Comparison of ENCODE assay signal across 29 cellular contexts in the genomic region with DNA sequence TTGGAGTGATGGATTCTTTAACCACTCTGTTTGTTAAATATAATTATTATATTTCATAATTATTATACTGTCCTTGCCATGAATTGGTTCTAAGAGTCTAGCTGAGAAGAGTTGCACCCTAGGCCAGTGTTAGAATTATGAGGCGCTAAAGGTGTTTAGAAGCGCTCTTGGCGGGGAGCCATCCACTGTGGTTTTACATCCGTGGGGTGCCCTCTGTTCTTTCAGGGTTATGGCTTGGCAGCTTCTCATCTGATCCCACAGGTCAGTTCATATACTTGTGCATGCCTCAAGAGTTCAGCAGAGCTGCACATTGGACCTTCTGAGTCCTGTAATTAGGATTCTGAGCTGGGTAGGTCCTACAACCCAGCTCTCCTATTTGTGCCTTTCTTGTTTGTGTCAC. TPM values are rescaled to one million over a fixed set of nuclear protein-coding genes. Genes with fewer than 3 reads are reported as not detected.
DNase-seq lines count a peak whose midpoint lies in the region; TF ChIP-seq lines count a peak whose summit lies in the region.
"Had no signal": no experiment of that assay in that cellular context is flagged by ENCODE, and none has a peak within 500 bp of the region (broad histone marks: within the 10 kb centered on the region; RNA-seq: fewer than 3 reads in every experiment).

No MANE protein-coding gene starts in this region.

- peaks cover 68% of the 10 kb centered on the region for H3K4me1 Mint-ChIP-seq in osteocyte (ENCODE audit: unreplicated experiment)
- H3K4me1 Mint-ChIP-seq in endodermal cell = peaks cover 37% of the 10 kb centered on the region
- H3K4me1 Mint-ChIP-seq: activated CD4-positive, alpha-beta T cell treated with anti-CD3 and anti-CD28 coated beads, Interleukin-2, amount 10 ng/mL, durations not matched to agents 7 days and 5 days; activated naive CD4-positive, alpha-beta T cell treated with anti-CD3 and anti-CD28 coated beads, Interleukin-2, amount 50 U/mL, for 24 hours; CD4-positive, CD25-positive, alpha-beta regulatory T cell had no signal

- TF ChIP-seq CTCF in osteocyte (IDR thresholded peaks at IDR 0.05) = no peak
- no peak for TF ChIP-seq CTCF in suprapubic skin (IDR thresholded peaks at IDR 0.05)
- no peak for TF ChIP-seq CTCF in endodermal cell (conservative IDR thresholded peaks at IDR 0.05)

- H3K4me3 ChIP-seq in suprapubic skin (no peak overlapping the region), endodermal cell (ENCODE audit: low read length) (no peak overlapping the region)
- H3K4me3 ChIP-seq: lower lobe of right lung, mucosa of descending colon, sigmoid colon, SK-N-MC, stomach, transverse colon had no signal

- 76% methylated on average over 4 of the region's 4 CpGs for WGBS in suprapubic skin
- WGBS in endodermal cell (ENCODE audit: insufficient coverage in 1 of 2, insufficient read length in 1 of 2), 2 experiments = 92 to 96% methylated on average over 4 of the region's 4 CpGs

- H3K4me3 Mint-ChIP-seq in osteocyte (ENCODE audit: unreplicated experiment) (no peak overlapping the region), endodermal cell (no peak overlapping the region)
- H3K4me3 Mint-ChIP-seq: activated CD4-positive, alpha-beta T cell treated with anti-CD3 and anti-CD28 coated beads, Interleukin-2, amount 10 ng/mL, durations not matched to agents 7 days and 5 days; activated naive CD4-positive, alpha-beta T cell treated with anti-CD3 and anti-CD28 coated beads, Interleukin-2, amount 50 U/mL, for 24 hours; activated T-helper 1 cell treated with anti-CD3 and anti-CD28 coated beads, Interleukin-12 subunit alpha, Interleukin-12 subunit beta, Interleukin-2, Interleukin-4 antibody, amounts not matched to agents 30 ng/mL and 10 ng/mL and 1 ng/mL, durations not matched to agents 14 hours and 24 hours and 36 hours; CD4-positive, CD25-positive, alpha-beta regulatory T cell; T-helper 2 cell treated with Interferon-gamma antibody and Interleukin-4, amounts not matched to agents 5 μg/mL and 100 μg/mL, for 36 hours had no signal

- H3K4me1 ChIP-seq in suprapubic skin (peaks cover 58% of the 10 kb centered on the region), endodermal cell (ENCODE audit: control insufficient read depth, insufficient read depth, low read length) (peaks cover 10% of the 10 kb centered on the region)

- DNase-seq in NCI-H1417 (lab: John Stamatoyannopoulos, UW) (peak; percentile 19 to 70 (median 35)), NCI-H1417 treated with DMSO at 0.1 percent for 48 hours (lab: John Stamatoyannopoulos, UW) (no peak), NCI-H2107 (lab: John Stamatoyannopoulos, UW) (peak; percentile 40), SW480 (ENCODE audit: low spot score) (peak; percentile 28), osteocyte (ENCODE audit: extremely low spot score, unreplicated experiment) (no peak), suprapubic skin (ENCODE audit: low spot score in 2 of 2) (no peak), endodermal cell (no peak)
- DNase-seq in stimulated activated CD4-positive, alpha-beta T cell treated with anti-CD3 and anti-CD28 coated beads, Interleukin-4, amount 100 ng/mL, for 24 hours = no peak
- DNase-seq: activated CD4-positive, alpha-beta T cell treated with anti-CD3 and anti-CD28 coated beads, Interleukin-2, amount 10 ng/mL, durations not matched to agents 7 days and 5 days; caudate nucleus; CD4-positive, CD25-positive, alpha-beta regulatory T cell; DMS 273 treated with DMSO at 0.1 percent for 48 hours; GF-D8; GOT3; lower lobe of right lung; mucosa of descending colon; NCI-H1092; NCI-H2081 treated with DMSO at 0.1 percent for 48 hours; NCI-H524 treated with DMSO at 0.1 percent for 48 hours; posterior cingulate gyrus; sigmoid colon; stomach; transverse colon; WERI-Rb-1 had no signal

- peaks cover 21% of the 10 kb centered on the region for H3K36me3 Mint-ChIP-seq in osteocyte (ENCODE audit: unreplicated experiment)
- H3K36me3 Mint-ChIP-seq in endodermal cell (ENCODE audit: low read depth) = peaks cover 2% of the 10 kb centered on the region
- H3K36me3 Mint-ChIP-seq: activated naive CD4-positive, alpha-beta T cell treated with anti-CD3 and anti-CD28 coated beads, Interleukin-2, amount 50 U/mL, for 24 hours; CD4-positive, CD25-positive, alpha-beta regulatory T cell had no signal

- no peaks in the 10 kb centered on the region for H3K27me3 Mint-ChIP-seq in osteocyte (ENCODE audit: unreplicated experiment)
- peaks cover 95% of the 10 kb centered on the region for H3K27me3 Mint-ChIP-seq in endodermal cell (ENCODE audit: insufficient read depth)

- no peak for TF ChIP-seq EP300 in suprapubic skin (IDR thresholded peaks at IDR 0.05)

- H3K27me3 ChIP-seq in suprapubic skin (no peaks in the 10 kb centered on the region), endodermal cell (ENCODE audit: control insufficient read depth, insufficient read depth, low read length, poor library complexity, severe bottlenecking) (peaks cover 31% of the 10 kb centered on the region)
- H3K27me3 ChIP-seq: sigmoid colon, stomach, transverse colon had no signal

- H3K27ac ChIP-seq in suprapubic skin (no peak overlapping the region), endodermal cell (ENCODE audit: low read depth, low read length) (no peak overlapping the region)
- H3K27ac ChIP-seq: 22Rv1, lower lobe of right lung, sigmoid colon, SK-N-MC, transverse colon, WERI-Rb-1 had no signal

- H3K27ac Mint-ChIP-seq in osteocyte (ENCODE audit: unreplicated experiment) (peak overlapping the region; percentile 45), endodermal cell (no peak overlapping the region)
- H3K27ac Mint-ChIP-seq: activated CD4-positive, alpha-beta T cell treated with anti-CD3 and anti-CD28 coated beads, Interleukin-2, amount 10 ng/mL, durations not matched to agents 7 days and 5 days; activated naive CD4-positive, alpha-beta T cell treated with anti-CD3 and anti-CD28 coated beads, Interleukin-2, amount 50 U/mL, for 24 hours; activated T-helper 1 cell treated with anti-CD3 and anti-CD28 coated beads, Interleukin-12 subunit alpha, Interleukin-12 subunit beta, Interleukin-2, Interleukin-4 antibody, amounts not matched to agents 30 ng/mL and 10 ng/mL and 1 ng/mL, durations not matched to agents 14 hours and 24 hours and 36 hours; CD4-positive, CD25-positive, alpha-beta regulatory T cell; T-helper 2 cell treated with Interferon-gamma antibody and Interleukin-4, amounts not matched to agents 5 μg/mL and 100 μg/mL, for 36 hours had no signal

- TF ChIP-seq POLR2A in suprapubic skin (IDR thresholded peaks at IDR 0.05) = no peak

- H3K9me3 ChIP-seq in suprapubic skin (no peaks in the 10 kb centered on the region), endodermal cell (ENCODE audit: control insufficient read depth, low read length) (no peaks in the 10 kb centered on the region)
- H3K9me3 ChIP-seq: lower lobe of right lung, mucosa of descending colon, sigmoid colon, stomach, transverse colon had no signal

- H3K36me3 ChIP-seq in suprapubic skin (no peaks in the 10 kb centered on the region), endodermal cell (ENCODE audit: control insufficient read depth, insufficient read depth, low read length) (no peaks in the 10 kb centered on the region)
- H3K36me3 ChIP-seq: lower lobe of right lung, sigmoid colon, stomach, transverse colon, WERI-Rb-1 had no signal

- peaks cover 5% of the 10 kb centered on the region for H3K9me3 Mint-ChIP-seq in osteocyte (ENCODE audit: unreplicated experiment)
- H3K9me3 Mint-ChIP-seq in endodermal cell = peaks cover 1% of the 10 kb centered on the region
- H3K9me3 Mint-ChIP-seq: activated CD4-positive, alpha-beta T cell treated with anti-CD3 and anti-CD28 coated beads, Interleukin-2, amount 10 ng/mL, durations not matched to agents 7 days and 5 days; activated naive CD4-positive, alpha-beta T cell treated with anti-CD3 and anti-CD28 coated beads, Interleukin-2, amount 50 U/mL, for 24 hours; activated T-helper 1 cell treated with anti-CD3 and anti-CD28 coated beads, Interleukin-12 subunit alpha, Interleukin-12 subunit beta, Interleukin-2, Interleukin-4 antibody, amounts not matched to agents 30 ng/mL and 10 ng/mL and 1 ng/mL, durations not matched to agents 14 hours and 24 hours and 36 hours; T-helper 2 cell treated with Interferon-gamma antibody and Interleukin-4, amounts not matched to agents 5 μg/mL and 100 μg/mL, for 36 hours had no signal

- no peak overlapping the region for H3K9ac ChIP-seq in endodermal cell (ENCODE audit: extremely low read depth, low read length, poor library complexity, severe bottlenecking)

RNA-seq across cellular contexts. Expression of gene ASAP2, which starts 9.1 kb away (rescaled TPM):
- 91.0 and 94.7 TPM in 2 replicates for total RNA-seq in osteocyte
- 10 to 100 TPM; 22.0 to 54.6 (median 30.0) TPM for total RNA-seq in suprapubic skin
- total RNA-seq in endodermal cell = 10 to 100 TPM; 11.8 to 20.4 TPM
- polyA plus RNA-seq in endodermal cell (2013, experiment 1 of 2) = 45.7 TPM
- 45.8 TPM for polyA plus RNA-seq in endodermal cell (2013, experiment 2 of 2)
- polyA plus RNA-seq: CD4-positive, CD25-positive, alpha-beta regulatory T cell had no signal

Comparison
In these comparisons a context has a peak if more than half of its experiments do, and no peak if none do; other contexts are left out.
1. DNase-seq: peak in NCI-H1417 (3 of 3), NCI-H2107 (single experiment) and SW480 (single experiment); none in NCI-H1417 treated with DMSO at 0.1 percent for 48 hours (single experiment), osteocyte (single experiment), stimulated activated CD4-positive, alpha-beta T cell treated with anti-CD3 and anti-CD28 coated beads, Interleukin-4, amount 100 ng/mL, for 24 hours (single experiment), suprapubic skin (0 of 2) and endodermal cell (single experiment).